8 cellular contexts compared by ENCODE assay signal in the genomic region with DNA sequence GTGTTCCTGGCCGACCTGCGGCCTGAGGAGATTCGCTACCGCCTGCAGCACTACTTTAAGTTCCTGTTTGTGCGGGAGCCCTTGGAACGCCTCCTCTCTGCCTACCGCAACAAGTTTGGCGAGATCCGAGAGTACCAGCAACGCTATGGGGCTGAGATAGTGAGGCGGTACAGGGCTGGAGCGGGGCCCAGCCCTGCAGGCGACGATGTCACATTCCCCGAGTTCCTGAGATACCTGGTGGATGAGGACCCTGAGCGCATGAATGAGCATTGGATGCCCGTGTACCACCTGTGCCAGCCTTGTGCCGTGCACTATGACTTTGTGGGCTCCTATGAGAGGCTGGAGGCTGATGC. TPM values are rescaled to one million over a fixed set of nuclear protein-coding genes. Genes with fewer than 3 reads are reported as not detected.
DNase-seq lines count a peak whose midpoint lies in the region; ATAC-seq, FAIRE-seq and TF ChIP-seq lines count a peak whose summit lies in the region.

No MANE protein-coding gene starts in this region.

- intact Hi-C loops in Panc1 (cut with micrococcal nuclease; ENCODE audit: unreplicated experiment) = no loop called here

- H2AFZ ChIP-seq in GM23248 = peak overlapping the region; percentile 73

- H3K79me2 ChIP-seq in GM23248 (ENCODE audit: insufficient read depth) = no peaks in the 10 kb centered on the region

- peak overlapping the region; percentile 89 to 96 (median 90) for H3K4me3 Mint-ChIP-seq in CD8-positive, alpha-beta memory T cell

- FAIRE-seq in urothelium cell line (lab: Jason Lieb, UNC) = peak; percentile 63

- CTCF ChIA-PET in CD8-positive, alpha-beta memory T cell (lab: Charles Lee) = no interaction called here
- CTCF ChIA-PET in Panc1 (lab: Charles Lee) = no interaction called here

- 13% methylated on average over 7 to 17 of the region's 18 CpGs for WGBS in GM23248 (ENCODE audit: low coverage in 1 of 2, low lambda C conversion rate in 2 of 2, missing lambda C conversion rate in 2 of 2), 2 experiments
- 6 to 8% methylated on average over 18 of the region's 18 CpGs for WGBS in lung, 2 donors

- in situ Hi-C loops in GM23248 (cut with MboI) (no loop called here), Panc1 (cut with HindIII; ENCODE audit: low pct_unique_long_range_greater_than_20kb, low sequenced_read_pairs) (no loop called here)

- no peaks in the 10 kb centered on the region for H3K36me3 ChIP-seq in CD8-positive, alpha-beta memory T cell (ENCODE audit: insufficient read depth, low read length)
- H3K36me3 ChIP-seq in GM23248 (ENCODE audit: low read depth) (no peaks in the 10 kb centered on the region), Panc1 (ENCODE audit: control insufficient read depth, insufficient read depth, low read length) (no peaks in the 10 kb centered on the region; the same call in 1 of the 2 replicates), lung (ENCODE audit: control insufficient read depth in 2 of 2, insufficient read depth in 2 of 2, low read length in 2 of 2) (peaks cover 0 to 2% of the 10 kb centered on the region in 2 donors)

- peak in 1 of 5 donors; percentile 27 for DNase-seq in CD8-positive, alpha-beta memory T cell
- DNase-seq in GM23248 = peak; percentile 43
- DNase-seq in Panc1 (ENCODE audit: low read depth, low spot score) = no peak
- DNase-seq in coronary artery (ENCODE audit: low spot score) = no peak
- DNase-seq in lung (ENCODE audit: low spot score) = peak; percentile 38
- DNase-seq in urothelium cell line (ENCODE audit: low spot score) = peak; percentile 48
- DNase-seq in DMS153 treated with DMSO at 0.1 percent for 48 hours (lab: John Stamatoyannopoulos, UW; ENCODE audit: unreplicated experiment) = no peak

- peaks cover 0 to 11% (median 0%) of the 10 kb centered on the region in 3 donors for H3K36me3 Mint-ChIP-seq in CD8-positive, alpha-beta memory T cell

- no peaks in the 10 kb centered on the region for H3K27me3 ChIP-seq in CD8-positive, alpha-beta memory T cell (ENCODE audit: insufficient read depth, low read length, poor library complexity, severe bottlenecking)
- H3K27me3 ChIP-seq in GM23248 (replicated peaks; ENCODE audit: insufficient read depth) (no peaks in the 10 kb centered on the region), Panc1 (ENCODE audit: control insufficient read depth, insufficient read depth, low read length) (no peaks in the 10 kb centered on the region), lung (ENCODE audit: control insufficient read depth, insufficient read depth) (no peaks in the 10 kb centered on the region)

- H3K27me3 Mint-ChIP-seq in CD8-positive, alpha-beta memory T cell = no peaks in the 10 kb centered on the region

- no peaks in the 10 kb centered on the region for H3K9me2 ChIP-seq in GM23248 (ENCODE audit: insufficient read depth)

- peaks cover 20% of the 10 kb centered on the region; the same call in 1 of the 2 replicates for H3F3A ChIP-seq in GM23248 (ENCODE audit: insufficient read depth)

- H3K4me2 ChIP-seq in GM23248 (ENCODE audit: unreplicated experiment) = peak overlapping the region; percentile 72

- peaks cover 8 to 23% (median 16%) of the 10 kb centered on the region in 3 donors for H3K4me1 Mint-ChIP-seq in CD8-positive, alpha-beta memory T cell

- H3K27ac ChIP-seq in CD8-positive, alpha-beta memory T cell (ENCODE audit: low read depth, low read length) = peak overlapping the region; percentile 54
- H3K27ac ChIP-seq in GM23248 (no peak overlapping the region), Panc1 (ENCODE audit: low read length) (peak overlapping the region; percentile 77), coronary artery (peak overlapping the region in 1 of 2 donors; percentile 96), lung (ENCODE audit: low read depth in 1 of 2, low read length in 1 of 2) (peak overlapping the region in 1 of 2 donors; percentile 87)

- ATAC-seq in Panc1 = peak; percentile 37
- ATAC-seq in lung (ENCODE audit: insufficient read depth, low FRiP score) = peak; percentile 9
- no peak for ATAC-seq in HG02623 (IDR thresholded peaks at IDR 0.05; ENCODE audit: unreplicated experiment)

- H3K9me3 ChIP-seq in CD8-positive, alpha-beta memory T cell (ENCODE audit: low read length) = no peaks in the 10 kb centered on the region
- H3K9me3 ChIP-seq in GM23248 (ENCODE audit: low read depth) (no peaks in the 10 kb centered on the region), Panc1 (ENCODE audit: control insufficient read depth, insufficient read depth, low read depth, low read length) (no peaks in the 10 kb centered on the region), lung (ENCODE audit: control insufficient read depth in 2 of 2, insufficient read depth in 1 of 2, low read length in 1 of 2) (no peaks in the 10 kb centered on the region)

- peak overlapping the region; percentile 75 for H3K4me3 ChIP-seq in CD8-positive, alpha-beta memory T cell (ENCODE audit: low read length)
- H3K4me3 ChIP-seq in GM23248 = peak overlapping the region; percentile 77
- peak overlapping the region; percentile 62 to 71 for H3K4me3 ChIP-seq in Panc1 (ENCODE audit: low read depth in 2 of 2, low read length in 2 of 2)
- H3K4me3 ChIP-seq in coronary artery = peak overlapping the region; percentile 91
- peak overlapping the region; percentile 76 for H3K4me3 ChIP-seq in lung

- no peak for TF ChIP-seq CTCF in Panc1 (IDR thresholded peaks at IDR 0.05)
- no peak for TF ChIP-seq CTCF in coronary artery (IDR thresholded peaks at IDR 0.05)
- TF ChIP-seq CTCF in lung (IDR thresholded peaks at IDR 0.05; ENCODE audit: control extremely low read depth, extremely low read depth) = no peak

- POLR2A ChIA-PET in CD8-positive, alpha-beta memory T cell (lab: Charles Lee) = interaction anchor here (1.6 kb wide), 1 partner anchor 31 kb away, joined by 6 read pairs; a partner anchor contains a TSS
- POLR2A ChIA-PET in Panc1 (lab: Charles Lee) = no interaction called here

- peak overlapping the region; percentile 81 for H3K9ac ChIP-seq in GM23248

- no TSS peak for BruUV-seq in Panc1 (replicated peaks; lab: Mats Ljungman, UMichigan)

- H4K20me1 ChIP-seq in GM23248 (ENCODE audit: insufficient read depth) = no peaks in the 10 kb centered on the region

- peak overlapping the region; percentile 71 to 92 (median 88) for H3K27ac Mint-ChIP-seq in CD8-positive, alpha-beta memory T cell

- peaks cover 21% of the 10 kb centered on the region for H3K4me1 ChIP-seq in CD8-positive, alpha-beta memory T cell (ENCODE audit: insufficient read depth, low read length)
- H3K4me1 ChIP-seq in GM23248 (ENCODE audit: insufficient read depth) (0 out of 2 replicates have a peak, but pooled peaks cover 4% of the 10 kb centered on the region), Panc1 (ENCODE audit: control insufficient read depth, insufficient read depth, low read length) (peaks cover 14% of the 10 kb centered on the region), lung (ENCODE audit: control insufficient read depth in 2 of 2, insufficient read depth in 2 of 2, low read length in 2 of 2) (peaks cover 0 to 7% of the 10 kb centered on the region in 2 donors)

- no peaks in the 10 kb centered on the region for H3K9me3 Mint-ChIP-seq in CD8-positive, alpha-beta memory T cell

RNA-seq across cellular contexts. Expression of a gene that starts 1.0 kb away (rescaled TPM):
- 10 to 100 TPM; 13.1 to 13.3 TPM for total RNA-seq in CD8-positive, alpha-beta memory T cell
- 1.7 TPM for polyA plus RNA-seq in CD8-positive, alpha-beta memory T cell
- 26.1 and 26.6 TPM in 2 replicates for total RNA-seq in GM23248 (2014; rRNA removed; shearing (Covaris generic))
- polyA plus RNA-seq in GM23248 (2016; fragmentation: Nextera tagmentation; extraction: Ambion mirVana) (18.7 and 21.2 TPM in 2 replicates), lung (10 to 100 TPM in 1 of 2 donors, 1 to 10 TPM in 1; 9.8 to 10.4 TPM)
- total RNA-seq in Panc1 (2021; ENCODE audit: unreplicated experiment) (42.4 TPM), lung (10 to 100 TPM; 13.6 to 20.0 TPM)
- polyA plus RNA-seq in Panc1 (2012; ENCODE audit: insufficient read length) = 48.2 TPM

RNA-seq across cellular contexts. Expression of a gene that starts 31.0 kb away (rescaled TPM):
- 10 to 100 TPM; 23.6 to 24.9 TPM for total RNA-seq in CD8-positive, alpha-beta memory T cell
- polyA plus RNA-seq in CD8-positive, alpha-beta memory T cell = 4.1 TPM
- 10.3 and 22.0 TPM in 2 replicates for total RNA-seq in GM23248 (2014; rRNA removed; shearing (Covaris generic))
- polyA plus RNA-seq in GM23248 (2016; fragmentation: Nextera tagmentation; extraction: Ambion mirVana) = 2.0 and 2.3 TPM in 2 replicates
- 40.6 TPM for total RNA-seq in Panc1 (2021; ENCODE audit: unreplicated experiment)
- 36.7 TPM for polyA plus RNA-seq in Panc1 (2012; ENCODE audit: insufficient read length)
- 10 to 100 TPM; 11.3 to 28.1 TPM for total RNA-seq in lung
- 10 to 100 TPM; 12.8 to 14.5 TPM for polyA plus RNA-seq in lung

Comparison
In these comparisons a context has a peak if more than half of its experiments do, and no peak if none do; other contexts are left out.
1. DNase-seq: peak in GM23248 (single experiment), lung (single experiment) and urothelium cell line (single experiment); none in Panc1 (single experiment), coronary artery (single experiment) and DMS153 treated with DMSO at 0.1 percent for 48 hours (single experiment).
2. Peak in every context shown above with its lines, with median percentiles within 50 percentile points of each other: H3K4me3 ChIP-seq.